9 cellular contexts compared by ENCODE assay signal in genomic region chr14:103332143-103332919, GRCh38. TPM values are rescaled to one million over a fixed set of nuclear protein-coding genes. Genes with fewer than 3 reads are reported as not detected.
DNase-seq lines count a peak whose midpoint lies in the region; ATAC-seq and TF ChIP-seq lines count a peak whose summit lies in the region.
"Had no signal": no experiment of that assay in that cellular context is flagged by ENCODE, and none has a peak within 500 bp of the region (broad histone marks: within the 10 kb centered on the region; RNA-seq: fewer than 3 reads in every experiment).

No MANE protein-coding gene starts in this region.

- no peak for DNase-seq in heart right ventricle
- DNase-seq in left cardiac atrium, result no peak
- no peak for DNase-seq in activated CD4-positive, alpha-beta memory T cell treated with anti-CD3 and anti-CD28 coated beads for 36 hours
- peak; percentile 53 for DNase-seq in left kidney (ENCODE audit: low read depth, low spot score)
- DNase-seq in upper lobe of right lung, result no peak
- DNase-seq in amygdala (lab: John Stamatoyannopoulos, UW), result no peak
- no peak for DNase-seq in occipital lobe (lab: John Stamatoyannopoulos, UW)
- no peak for DNase-seq in NCI-H345 (lab: John Stamatoyannopoulos, UW)
- DNase-seq: GF-D8 had no signal

- H3K4me3 Mint-ChIP-seq in activated CD4-positive, alpha-beta memory T cell treated with anti-CD3 and anti-CD28 coated beads for 36 hours, result peak overlapping the region; percentile 61

- POLR2A ChIA-PET in activated CD4-positive, alpha-beta memory T cell treated with anti-CD3 and anti-CD28 coated beads for 36 hours (lab: Charles Lee), result no interaction called here

- H3K9me3 Mint-ChIP-seq in activated CD4-positive, alpha-beta memory T cell treated with anti-CD3 and anti-CD28 coated beads for 36 hours, result no peaks in the 10 kb centered on the region

- H3K9me3 ChIP-seq in heart right ventricle (no peaks in the 10 kb centered on the region), upper lobe of right lung (no peaks in the 10 kb centered on the region)

- peak overlapping the region in 9 of 10 donors; percentile 97 to 100 (median 99) for H3K27ac ChIP-seq in heart right ventricle
- peak overlapping the region; percentile 100 for H3K27ac ChIP-seq in upper lobe of right lung

- CTCF ChIA-PET in activated CD4-positive, alpha-beta memory T cell treated with anti-CD3 and anti-CD28 coated beads for 36 hours (lab: Charles Lee), result interaction anchor here (1.6 kb wide), 1 partner anchor 59 kb away, joined by 4 read pairs; no protein-coding TSS in a partner anchor

- 84 to 88% methylated on average over 9 of the region's 9 CpGs for WGBS in heart right ventricle, 2 donors

- intact Hi-C loops in heart right ventricle (cut with DNase I) (loop anchor here in 4 of 10 donors (5.0 to 10.0 kb wide), 3 partner anchors 52 to 132 kb away; partner anchors contain the start of gene MARK3 (in 3 of the 4)), left cardiac atrium (cut with DNase I) (loop anchor here in 1 of 2 donors (10.0 kb wide), 1 partner anchor 52 kb away; the partner anchor contains the start of gene MARK3), upper lobe of right lung (cut with DNase I) (no loop called here)
- intact Hi-C loops in activated CD4-positive, alpha-beta memory T cell treated with anti-CD3 and anti-CD28 coated beads for 36 hours (cut with micrococcal nuclease), result loop anchor here (5.0 to 10.0 kb wide), 3 partner anchors 192 to 1570 kb away; partner anchors contain the start of genes CKB, HSP90AA1, PPP2R5C and TRMT61A

- no peak for ATAC-seq in heart right ventricle
- ATAC-seq in left cardiac atrium, result no peak
- ATAC-seq in upper lobe of right lung, result no peak

- TF ChIP-seq CTCF in heart right ventricle (IDR thresholded peaks at IDR 0.05), result no peak
- no peak for TF ChIP-seq CTCF in upper lobe of right lung (IDR thresholded peaks at IDR 0.05)

- peaks cover 7 to 38% (median 30%) of the 10 kb centered on the region in 9 donors for H3K4me1 ChIP-seq in heart right ventricle
- peaks cover 27% of the 10 kb centered on the region for H3K4me1 ChIP-seq in upper lobe of right lung

- H3K4me3 ChIP-seq in heart right ventricle (peak overlapping the region in 3 of 10 donors; percentile 90 to 98 (median 97)), upper lobe of right lung (peak overlapping the region; percentile 96)

- peaks cover 28% of the 10 kb centered on the region for H3K36me3 Mint-ChIP-seq in activated CD4-positive, alpha-beta memory T cell treated with anti-CD3 and anti-CD28 coated beads for 36 hours

- H3K27ac Mint-ChIP-seq in activated CD4-positive, alpha-beta memory T cell treated with anti-CD3 and anti-CD28 coated beads for 36 hours, result peak overlapping the region; percentile 76

- H3K36me3 ChIP-seq in heart right ventricle, result peaks cover under 1 to 23% (median 17%) of the 10 kb centered on the region in 9 donors
- peaks cover 22% of the 10 kb centered on the region for H3K36me3 ChIP-seq in upper lobe of right lung

- H3K27me3 ChIP-seq in heart right ventricle, result no peaks in the 10 kb centered on the region
- H3K27me3 ChIP-seq in upper lobe of right lung, result no peaks in the 10 kb centered on the region

- peaks cover 1% of the 10 kb centered on the region for H3K27me3 Mint-ChIP-seq in activated CD4-positive, alpha-beta memory T cell treated with anti-CD3 and anti-CD28 coated beads for 36 hours

- peaks cover 33% of the 10 kb centered on the region for H3K4me1 Mint-ChIP-seq in activated CD4-positive, alpha-beta memory T cell treated with anti-CD3 and anti-CD28 coated beads for 36 hours (ENCODE audit: low read depth)

RNA-seq across cellular contexts. Expression of gene EIF5, which starts 1.7 kb away (rescaled TPM):
- total RNA-seq in heart right ventricle, result 100 to 1,000 TPM; 163 to 323 (median 243) TPM
- 100 to 1,000 TPM in 1 of 2 donors, 10 to 100 TPM in 1; 56.7 to 125 TPM for polyA plus RNA-seq in heart right ventricle
- 100 to 1,000 TPM; 246 to 287 TPM for total RNA-seq in left cardiac atrium
- 100 to 1,000 TPM; 192 to 196 TPM for total RNA-seq in activated CD4-positive, alpha-beta memory T cell treated with anti-CD3 and anti-CD28 coated beads for 36 hours
- 245 TPM for total RNA-seq in upper lobe of right lung
- 122 TPM for total RNA-seq in occipital lobe

RNA-seq across cellular contexts. Expression of gene MARK3, which starts 52.9 kb away (rescaled TPM):
- 100 to 1,000 TPM in 3 of 10 donors, 10 to 100 TPM in 7; 62.3 to 246 (median 72.6) TPM for total RNA-seq in heart right ventricle
- polyA plus RNA-seq in heart right ventricle, result 100 to 1,000 TPM in 1 of 2 donors, 10 to 100 TPM in 1; 85.4 to 136 TPM
- 10 to 100 TPM; 68.7 to 81.7 TPM for total RNA-seq in left cardiac atrium
- 10 to 100 TPM; 63.4 to 69.1 TPM for total RNA-seq in activated CD4-positive, alpha-beta memory T cell treated with anti-CD3 and anti-CD28 coated beads for 36 hours
- total RNA-seq in upper lobe of right lung, result 105 TPM
- total RNA-seq in occipital lobe, result 146 TPM
